ENCODE assay signal across 8 cellular contexts in the genomic region with DNA sequence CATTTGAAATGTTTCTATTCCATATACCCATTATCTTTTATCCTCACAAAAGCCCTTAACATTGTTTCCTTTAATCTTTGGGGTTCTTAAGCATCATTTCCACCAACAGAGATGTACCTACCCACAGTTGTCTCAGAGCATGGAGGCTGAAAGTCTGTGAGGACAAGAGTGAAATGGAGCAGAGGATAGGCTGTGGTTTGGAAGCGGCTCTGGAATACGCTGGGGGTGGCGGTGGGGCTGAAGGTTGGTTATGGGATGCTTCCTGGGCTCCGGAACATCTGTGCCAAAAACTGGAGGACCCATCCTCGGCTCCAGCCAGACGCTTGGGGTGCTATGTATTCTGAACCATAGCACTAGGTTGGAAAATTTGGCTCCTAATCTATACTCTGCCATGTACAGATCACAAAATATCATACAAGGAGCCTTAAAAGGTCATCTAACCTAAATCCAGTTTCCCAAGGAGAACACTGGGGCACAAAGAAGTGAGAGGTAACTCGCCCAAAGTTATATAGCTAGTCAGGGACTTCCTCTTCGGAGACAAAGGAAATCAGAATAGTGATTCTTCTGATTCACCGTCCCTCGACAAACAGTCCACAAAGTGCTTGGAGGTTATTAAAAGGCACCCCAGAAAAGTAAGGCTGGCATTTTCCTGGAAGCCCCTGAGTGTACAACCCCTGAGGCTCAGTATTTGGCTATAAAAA. TPM values are rescaled to one million over a fixed set of nuclear protein-coding genes. Genes with fewer than 3 reads are reported as not detected.
DNase-seq lines count a peak whose midpoint lies in the region; ATAC-seq and TF ChIP-seq lines count a peak whose summit lies in the region.

No MANE protein-coding gene starts in this region.

- WGBS in heart right ventricle, 2 donors: 48 to 55% methylated on average over 10 of the region's 10 CpGs
- WGBS in aorta, 2 donors: 72 to 73% methylated on average over 10 of the region's 10 CpGs

- H3K4me1 Mint-ChIP-seq in mesothelial cell of epicardium: peaks cover 21% of the 10 kb centered on the region

- no peaks in the 10 kb centered on the region for H3K9me3 ChIP-seq in heart right ventricle
- no peaks in the 10 kb centered on the region for H3K9me3 ChIP-seq in aorta (ENCODE audit: control insufficient read depth, low read length)

- peak overlapping the region; percentile 32 to 92 (median 74) for H3K4me3 ChIP-seq in heart right ventricle
- peak overlapping the region; percentile 74 for H3K4me3 ChIP-seq in brain microvascular endothelial cell (ENCODE audit: low read depth, low read length)
- H3K4me3 ChIP-seq in aorta (ENCODE audit: low read length in 2 of 2): peak overlapping the region; percentile 54 to 82

- in situ Hi-C loops in brain microvascular endothelial cell (cut with HindIII; ENCODE audit: low pct_ligation_motif_present, low sequenced_read_pairs): no loop called here
- in situ Hi-C loops in G401 (cut with HindIII; ENCODE audit: low sequenced_read_pairs): no loop called here

- peak in 1 of 9 donors; percentile 14 for TF ChIP-seq CTCF in heart right ventricle (IDR thresholded peaks at IDR 0.05)
- TF ChIP-seq CTCF in brain microvascular endothelial cell (IDR thresholded peaks at IDR 0.05; ENCODE audit: low read depth, low read length, missing control alignments): no peak
- TF ChIP-seq CTCF in mesothelial cell of epicardium (IDR thresholded peaks at IDR 0.05; ENCODE audit: unreplicated experiment): no peak

- ATAC-seq in heart right ventricle (no peak), Right ventricle myocardium inferior (no peak), aorta (ENCODE audit: low FRiP score) (no peak)

- peak overlapping the region; percentile 91 for H3K4me3 Mint-ChIP-seq in mesothelial cell of epicardium

- H3K27me3 ChIP-seq in heart right ventricle: no peaks in the 10 kb centered on the region
- H3K27me3 ChIP-seq in brain microvascular endothelial cell (replicated peaks): no peaks in the 10 kb centered on the region
- no peaks in the 10 kb centered on the region for H3K27me3 ChIP-seq in aorta (ENCODE audit: control insufficient read depth in 1 of 2, insufficient read depth in 2 of 2, low read length in 1 of 2)

- H3K36me3 ChIP-seq in heart right ventricle (peaks cover 0 to 36% (median 0%) of the 10 kb centered on the region in 9 donors), brain microvascular endothelial cell (replicated peaks) (no peaks in the 10 kb centered on the region), aorta (ENCODE audit: control insufficient read depth in 1 of 2, insufficient read depth in 2 of 2, low read length in 1 of 2) (no peaks in the 10 kb centered on the region)

- H3K27me3 Mint-ChIP-seq in mesothelial cell of epicardium (ENCODE audit: low read depth): peaks cover 1% of the 10 kb centered on the region

- intact Hi-C loops in heart right ventricle (cut with DNase I) (loop anchor here in 7 of 10 donors (1.0 to 10.0 kb wide), 8 partner anchors 13 to 845 kb away; partner anchors contain the start of genes HOMEZ (in 6 of the 7), EMC9 (in 1 of the 7), PABPN1 (in 1 of the 7) and PSME2 (in 1 of the 7)), Right ventricle myocardium inferior (cut with DNase I) (loop anchor here (5.0 kb wide), 2 partner anchors 167 to 178 kb away; partner anchors contain the start of gene NGDN), aorta (cut with DNase I) (loop anchor here (2.0 to 10.0 kb wide), 2 partner anchors 175 to 205 kb away; partner anchors contain the start of genes ACIN1 (in 1 of the 2) and C14orf119 (in 1 of the 2))

- peak overlapping the region; percentile 99 for H3K27ac Mint-ChIP-seq in mesothelial cell of epicardium

- no peaks in the 10 kb centered on the region for H3K9me3 Mint-ChIP-seq in mesothelial cell of epicardium

- no peaks in the 10 kb centered on the region for H3K36me3 Mint-ChIP-seq in mesothelial cell of epicardium

- DNase-seq in heart right ventricle: no peak
- DNase-seq in Right ventricle myocardium inferior (ENCODE audit: missing footprints): no peak
- DNase-seq in brain microvascular endothelial cell: no peak
- DNase-seq in mesothelial cell of epicardium (ENCODE audit: low spot score in 2 of 2, unreplicated experiment in 2 of 2): no peak
- no peak for DNase-seq in aorta
- DNase-seq in G401 (ENCODE audit: low spot score): no peak
- DNase-seq in anterior cingulate cortex (lab: John Stamatoyannopoulos, UW): no peak
- DNase-seq in SW 1271 (lab: John Stamatoyannopoulos, UW): no peak

- H3K4me1 ChIP-seq in heart right ventricle (peaks cover 4 to 51% (median 38%) of the 10 kb centered on the region in 9 donors), aorta (ENCODE audit: control insufficient read depth in 1 of 2, insufficient read depth in 2 of 2, low read length in 2 of 2) (peaks cover 0 to 2% of the 10 kb centered on the region in 2 donors)

- H3K27ac ChIP-seq in heart right ventricle (peak overlapping the region; percentile 90 to 100 (median 98)), brain microvascular endothelial cell (peak overlapping the region; percentile 96), aorta (ENCODE audit: low read depth in 1 of 2, low read length in 2 of 2) (peak overlapping the region; percentile 89 to 92)

RNA-seq across cellular contexts. Expression of gene PPP1R3E, which starts 2.5 kb away (rescaled TPM):
- total RNA-seq in heart right ventricle (1 to 10 TPM; 4.5 to 9.3 (median 6.6) TPM), Right ventricle myocardium inferior (7.9 TPM), mesothelial cell of epicardium (9.3 to 11.5 TPM (median 10.7 TPM) in 3 replicates), aorta (10 to 100 TPM in 1 of 2 donors, 1 to 10 TPM in 1; 9.3 to 13.8 TPM)
- polyA plus RNA-seq in heart right ventricle (10 to 100 TPM in 1 of 2 donors, 1 to 10 TPM in 1; 2.3 to 20.6 TPM), aorta (10 to 100 TPM in 1 of 2 donors, 1 to 10 TPM in 1; 4.9 to 13.3 TPM)
- total RNA-seq in G401 (2014; rRNA removed; shearing (Covaris generic)): 3.9 and 9.6 TPM in 2 replicates

RNA-seq across cellular contexts. Expression of gene BCL2L2, which starts 6.5 kb away (rescaled TPM):
- 10 to 100 TPM; 33.3 to 44.9 (median 38.2) TPM for total RNA-seq in heart right ventricle
- polyA plus RNA-seq in heart right ventricle: 10 to 100 TPM; 16.8 to 22.4 TPM
- total RNA-seq in Right ventricle myocardium inferior: 35.4 TPM
- total RNA-seq in mesothelial cell of epicardium: 27.1 to 30.1 TPM (median 27.9 TPM) in 3 replicates
- total RNA-seq in aorta: 10 to 100 TPM; 68.6 to 70.7 TPM
- 100 to 1,000 TPM in 1 of 2 donors, 10 to 100 TPM in 1; 66.1 to 114 TPM for polyA plus RNA-seq in aorta
- total RNA-seq in G401 (2014; rRNA removed; shearing (Covaris generic)): 16.4 and 17.3 TPM in 2 replicates

RNA-seq across cellular contexts. Expression of gene HOMEZ, which starts 14.2 kb away (rescaled TPM):
- total RNA-seq in heart right ventricle: 10 to 100 TPM in 4 of 10 donors, 1 to 10 TPM in 6; 5.7 to 13.4 (median 9.5) TPM
- polyA plus RNA-seq in heart right ventricle: 1 to 10 TPM; 7.0 to 7.3 TPM
- total RNA-seq in Right ventricle myocardium inferior: 8.0 TPM
- 11.9 to 14.4 TPM (median 13.7 TPM) in 3 replicates for total RNA-seq in mesothelial cell of epicardium
- 10 to 100 TPM in 1 of 2 donors, 1 to 10 TPM in 1; 5.8 to 10.6 TPM for total RNA-seq in aorta
- 1 to 10 TPM; 1.9 to 2.9 TPM for polyA plus RNA-seq in aorta
- 17.5 and 25.9 TPM in 2 replicates for total RNA-seq in G401 (2014; rRNA removed; shearing (Covaris generic))

RNA-seq across cellular contexts. Expression of gene PABPN1, which starts 21.1 kb away (rescaled TPM):
- 10 to 100 TPM; 57.0 to 96.1 (median 67.8) TPM for total RNA-seq in heart right ventricle
- polyA plus RNA-seq in heart right ventricle: 100 to 1,000 TPM in 1 of 2 donors, 10 to 100 TPM in 1; 67.0 to 196 TPM
- total RNA-seq in Right ventricle myocardium inferior: 73.7 TPM
- 354 to 362 TPM (median 361 TPM) in 3 replicates for total RNA-seq in mesothelial cell of epicardium
- total RNA-seq in aorta: 100 to 1,000 TPM; 106 to 139 TPM
- polyA plus RNA-seq in aorta: 100 to 1,000 TPM in 1 of 2 donors, 10 to 100 TPM in 1; 57.0 to 226 TPM
- 112 and 138 TPM in 2 replicates for total RNA-seq in G401 (2014; rRNA removed; shearing (Covaris generic))

RNA-seq across cellular contexts. Expression of gene SLC22A17, which starts 52.6 kb away (rescaled TPM):
- total RNA-seq in heart right ventricle: 10 to 100 TPM in 4 of 10 donors, 1 to 10 TPM in 6; 4.8 to 18.9 (median 9.6) TPM
- 10 to 100 TPM in 1 of 2 donors, 1 to 10 TPM in 1; 9.9 to 10.6 TPM for polyA plus RNA-seq in heart right ventricle
- 10.1 TPM for total RNA-seq in Right ventricle myocardium inferior
- total RNA-seq in mesothelial cell of epicardium: 47.7 to 50.5 TPM (median 49.0 TPM) in 3 replicates
- total RNA-seq in aorta: 10 to 100 TPM; 25.8 to 47.8 TPM
- polyA plus RNA-seq in aorta: 10 to 100 TPM in 1 of 2 donors, 1 to 10 TPM in 1; 7.5 to 85.8 TPM
- total RNA-seq in G401 (2014; rRNA removed; shearing (Covaris generic)): 21.3 and 25.9 TPM in 2 replicates
